ENCODE assay signal across 8 cellular contexts in the genomic region with DNA sequence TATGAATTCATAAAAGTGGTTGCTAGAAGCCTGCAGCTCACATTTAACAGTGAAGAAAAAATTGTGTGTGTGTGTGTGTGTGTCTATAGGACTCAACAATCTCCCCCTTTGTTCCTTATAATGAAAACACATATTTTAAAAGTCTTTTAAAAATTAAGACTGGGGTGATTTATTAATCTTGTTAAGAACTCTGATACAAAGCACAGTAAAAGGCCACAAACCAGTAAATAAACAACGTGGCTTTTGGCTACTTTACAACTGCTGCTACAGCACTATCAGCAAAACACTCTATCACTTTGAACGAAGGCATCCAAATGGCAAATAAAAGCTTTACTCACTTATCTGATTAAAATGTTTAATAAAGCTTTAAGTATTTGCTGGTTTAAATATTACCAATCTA. TPM values are rescaled to one million over a fixed set of nuclear protein-coding genes. Genes with fewer than 3 reads are reported as not detected.
DNase-seq lines count a peak whose midpoint lies in the region; ATAC-seq and TF ChIP-seq lines count a peak whose summit lies in the region.

No MANE protein-coding gene starts in this region.

- H3K36me3 ChIP-seq in muscle layer of duodenum (ENCODE audit: control insufficient read depth in 1 of 2, insufficient read depth in 2 of 2, low read length in 2 of 2), result peaks cover 16 to 20% of the 10 kb centered on the region in 2 donors

- H3K9me3 Mint-ChIP-seq in brain, result no peaks in the 10 kb centered on the region

- in situ Hi-C loops in G401 (cut with HindIII; ENCODE audit: low sequenced_read_pairs), result no loop called here

- peak overlapping the region; percentile 87 for H3K27ac ChIP-seq in 22Rv1
- peak overlapping the region; percentile 71 for H3K27ac ChIP-seq in HL-60 (replicated peaks)
- peak overlapping the region; percentile 93 for H3K27ac ChIP-seq in muscle layer of duodenum (ENCODE audit: low read length)

- H3K4me3 Mint-ChIP-seq in brain, result peak overlapping the region; percentile 96 to 98 (median 96)

- H3K27me3 ChIP-seq in HL-60 (ENCODE audit: insufficient read depth, poor library complexity, severe bottlenecking), result no peaks in the 10 kb centered on the region
- H3K27me3 ChIP-seq in muscle layer of duodenum (ENCODE audit: low read depth, low read length), result no peaks in the 10 kb centered on the region

- no peaks in the 10 kb centered on the region for H3K9me3 ChIP-seq in muscle layer of duodenum (ENCODE audit: control insufficient read depth in 1 of 2, low read length in 2 of 2)

- ATAC-seq in GM18909 (IDR thresholded peaks at IDR 0.05; ENCODE audit: poor library complexity, unreplicated experiment), result no peak

- peaks cover 60% of the 10 kb centered on the region for H3K36me3 Mint-ChIP-seq in brain

- TF ChIP-seq CTCF in 22Rv1 (IDR thresholded peaks at IDR 0.05), result no peak
- no peak for TF ChIP-seq CTCF in HL-60 (IDR thresholded peaks at IDR 0.05; ENCODE audit: insufficient read depth, low read length)
- TF ChIP-seq CTCF in brain (conservative IDR thresholded peaks at IDR 0.05), result no peak

- DNase-seq in HL-60 (ENCODE audit: low read depth in 1 of 2, low spot score in 1 of 2), result no peak
- DNase-seq in NK-92 (lab: John Stamatoyannopoulos, UW; ENCODE audit: unreplicated experiment), result no peak
- no peak for DNase-seq in DMS153 (lab: John Stamatoyannopoulos, UW)
- no peak for DNase-seq in G401 (ENCODE audit: low spot score)

- H3K4me1 ChIP-seq in muscle layer of duodenum (ENCODE audit: control insufficient read depth in 1 of 2, insufficient read depth in 2 of 2, low read length in 2 of 2), result peaks cover 5 to 16% of the 10 kb centered on the region in 2 donors

- H3K27ac Mint-ChIP-seq in brain, result peak overlapping the region; percentile 94 to 99 (median 98)

- H3K4me1 Mint-ChIP-seq in brain, result peaks cover 44% of the 10 kb centered on the region

- peak overlapping the region; percentile 24 for H3K4me3 ChIP-seq in HL-60 (replicated peaks; ENCODE audit: insufficient read depth, low read length)
- peak overlapping the region; percentile 73 to 83 for H3K4me3 ChIP-seq in muscle layer of duodenum (ENCODE audit: low read depth in 1 of 2, low read length in 2 of 2)

- H3K27me3 Mint-ChIP-seq in brain, result peaks cover 10% of the 10 kb centered on the region

RNA-seq across cellular contexts. Expression of gene VCPKMT, which starts 0.6 kb away (rescaled TPM):
- 3.8 TPM for polyA plus RNA-seq in brain (ENCODE audit: insufficient read depth, low read depth, low replicate concordance)
- 4.4 and 8.9 TPM in 2 replicates for total RNA-seq in G401 (2014; rRNA removed; shearing (Covaris generic))
